Comparison of ENCODE assay signal across 1 cellular context in the genomic region with DNA sequence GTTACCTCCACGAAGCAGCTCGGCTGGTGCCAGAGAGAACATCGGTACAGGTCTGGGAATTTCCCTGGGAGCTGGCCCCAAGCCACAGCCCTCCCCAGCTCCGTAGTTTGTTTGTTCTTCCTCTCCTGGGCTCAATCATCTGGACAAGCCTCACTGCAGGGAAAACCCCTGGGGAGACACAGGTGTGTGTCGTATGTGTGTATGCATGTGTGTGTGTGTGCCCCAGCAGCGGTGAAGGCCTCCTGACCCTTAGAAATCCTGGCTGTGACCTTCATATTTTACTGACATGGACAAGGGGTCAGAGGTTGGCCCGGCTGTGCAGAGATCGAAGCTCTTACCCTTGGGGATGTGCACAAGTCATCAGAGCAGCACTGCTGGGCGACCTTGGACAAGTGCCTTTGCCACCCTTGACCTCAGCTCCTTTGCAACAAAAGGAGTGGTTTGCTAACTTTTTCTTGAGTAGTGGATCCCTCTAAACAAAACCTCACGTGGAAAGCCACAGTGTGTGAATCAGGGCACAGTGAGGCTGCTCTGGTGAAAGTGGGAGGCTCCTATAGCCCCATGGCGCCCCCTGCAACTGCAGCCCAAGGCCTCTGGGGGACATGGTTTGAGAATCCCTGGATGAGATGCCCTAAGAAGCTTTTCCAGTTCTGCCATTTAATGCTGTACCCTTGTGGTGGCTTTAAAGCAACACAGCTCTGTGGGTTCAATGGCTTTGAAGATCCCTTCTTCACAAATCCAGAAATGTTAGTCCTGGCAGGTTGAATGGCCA.
TF ChIP-seq lines count a peak whose summit lies in the region.

No MANE protein-coding gene starts in this region.

TF ChIP-seq in liver, 16 proteins besides CTCF, POLR2A, EP300 and RAD21 (continued from another document):
- no peak for TF ChIP-seq MAX (IDR thresholded peaks at IDR 0.05)
- TF ChIP-seq FOXA2 (IDR thresholded peaks at IDR 0.05) = no peak
- TF ChIP-seq YY1 (IDR thresholded peaks at IDR 0.05) = no peak
- TF ChIP-seq GABPA (IDR thresholded peaks at IDR 0.05 in 1 of 2, conservative IDR thresholded peaks at IDR 0.05 in 1 of 2) = no peak
